In the genomic region with DNA sequence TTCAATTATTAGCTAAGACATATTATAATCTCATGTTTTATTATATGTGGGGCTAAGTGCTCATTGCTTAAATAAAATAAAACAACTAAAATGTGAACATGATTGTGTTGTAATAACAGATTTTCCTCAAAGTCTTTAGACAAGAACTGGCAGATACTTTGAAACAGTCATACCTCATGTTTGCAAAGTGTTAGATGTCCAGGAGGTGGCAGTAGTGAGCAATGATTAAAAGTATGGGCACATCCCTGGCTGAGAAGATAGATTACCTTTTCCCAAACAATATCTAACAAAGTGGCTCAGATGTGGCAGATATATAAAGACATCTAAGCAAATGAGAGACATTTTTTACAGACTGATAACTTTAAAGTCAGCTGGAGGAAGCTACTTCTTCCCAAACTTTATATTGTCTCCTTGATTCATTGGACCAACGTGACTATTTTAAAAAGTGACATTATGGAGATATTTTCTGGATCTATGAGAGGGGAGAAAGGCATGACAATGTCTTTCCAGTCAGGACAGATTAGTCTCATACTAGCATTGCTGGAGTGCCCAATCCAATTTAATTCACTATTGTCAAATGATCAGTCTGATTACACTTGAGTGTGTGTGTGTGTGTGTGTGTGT, we compare ENCODE assay signal across 8 cellular contexts.
DNase-seq lines count a peak whose midpoint lies in the region; ATAC-seq, FAIRE-seq and TF ChIP-seq lines count a peak whose summit lies in the region.

No MANE protein-coding gene starts in this region.

- no peaks in the 10 kb centered on the region for H3K9me3 Mint-ChIP-seq in stimulated activated effector memory CD8-positive, alpha-beta T cell treated with anti-CD3 and anti-CD28 coated beads, Interleukin-12 subunit alpha, Interleukin-12 subunit beta, amount 100 ng/mL, for 72 hours

- no peak overlapping the region for H2AFZ ChIP-seq in OCI-LY1 (ENCODE audit: low read length)
- no peak overlapping the region for H2AFZ ChIP-seq in keratinocyte (ENCODE audit: control insufficient read depth, low read length)

- H3K4me3 Mint-ChIP-seq in stimulated activated effector memory CD8-positive, alpha-beta T cell treated with anti-CD3 and anti-CD28 coated beads, Interleukin-12 subunit alpha, Interleukin-12 subunit beta, amount 100 ng/mL, for 72 hours, result no peak overlapping the region

- no peaks in the 10 kb centered on the region for H3K36me3 Mint-ChIP-seq in stimulated activated effector memory CD8-positive, alpha-beta T cell treated with anti-CD3 and anti-CD28 coated beads, Interleukin-12 subunit alpha, Interleukin-12 subunit beta, amount 100 ng/mL, for 72 hours

- no peak for FAIRE-seq in keratinocyte (lab: Jason Lieb, UNC)

- H3K4me1 ChIP-seq in OCI-LY1 (ENCODE audit: insufficient read depth, low read length, severe bottlenecking) (no peaks in the 10 kb centered on the region), ascending aorta (no peaks in the 10 kb centered on the region), keratinocyte (ENCODE audit: control insufficient read depth, extremely low read depth, insufficient read depth, low read length) (no peaks in the 10 kb centered on the region)

- H3K4me3 ChIP-seq in OCI-LY1 (ENCODE audit: low read depth, low read length, poor library complexity, severe bottlenecking) (no peak overlapping the region), ascending aorta (no peak overlapping the region), keratinocyte (ENCODE audit: control insufficient read depth in 2 of 3, extremely low read depth in 1 of 3, insufficient read depth in 2 of 3, low read depth in 1 of 3, low read length in 3 of 3) (no peak overlapping the region)

- no peaks in the 10 kb centered on the region for H3K79me2 ChIP-seq in OCI-LY1 (ENCODE audit: insufficient read depth, low read length)
- H3K79me2 ChIP-seq in keratinocyte (ENCODE audit: control insufficient read depth, insufficient read depth, low read length), result no peaks in the 10 kb centered on the region

- H3K9ac ChIP-seq in OCI-LY1 (ENCODE audit: low read length) (no peak overlapping the region), keratinocyte (ENCODE audit: control insufficient read depth, extremely low read depth, insufficient read depth, low read length) (no peak overlapping the region)

- no peaks in the 10 kb centered on the region for H3F3A ChIP-seq in OCI-LY1 (ENCODE audit: insufficient read depth, low read length)

- no peaks in the 10 kb centered on the region for H3K9me2 ChIP-seq in OCI-LY1 (ENCODE audit: low read depth, low read length)

- intact Hi-C loops in ascending aorta (cut with DNase I), result no loop called here

- DNase-seq in D341Med (ENCODE audit: low spot score) (peak; percentile 52), ascending aorta (ENCODE audit: low spot score in 2 of 2) (no peak), keratinocyte (ENCODE audit: low read depth, low spot score) (peak; percentile 23), HuH-7.5 (ENCODE audit: low spot score) (no peak)
- peak; percentile 22 to 55 for DNase-seq in stimulated activated effector memory CD8-positive, alpha-beta T cell treated with anti-CD3 and anti-CD28 coated beads, Interleukin-12 subunit alpha, Interleukin-12 subunit beta, amount 100 ng/mL, for 72 hours (ENCODE audit: low spot score in 2 of 2)

- no peaks in the 10 kb centered on the region for H3K36me3 ChIP-seq in OCI-LY1 (ENCODE audit: insufficient read depth, low read length)
- H3K36me3 ChIP-seq in ascending aorta, result no peaks in the 10 kb centered on the region
- no peaks in the 10 kb centered on the region for H3K36me3 ChIP-seq in keratinocyte (ENCODE audit: control insufficient read depth in 2 of 2, extremely low read depth in 1 of 2, insufficient read depth in 2 of 2, low read length in 2 of 2)

- H3K9me3 ChIP-seq in OCI-LY1 (ENCODE audit: low read length) (no peaks in the 10 kb centered on the region), ascending aorta (no peaks in the 10 kb centered on the region), keratinocyte (ENCODE audit: control insufficient read depth, low read depth, low read length) (no peaks in the 10 kb centered on the region)

- H3K27ac Mint-ChIP-seq in stimulated activated effector memory CD8-positive, alpha-beta T cell treated with anti-CD3 and anti-CD28 coated beads, Interleukin-12 subunit alpha, Interleukin-12 subunit beta, amount 100 ng/mL, for 72 hours, result no peak overlapping the region

- H3K27me3 ChIP-seq in OCI-LY1 (ENCODE audit: insufficient read depth, low read length) (no peaks in the 10 kb centered on the region), ascending aorta (no peaks in the 10 kb centered on the region), keratinocyte (ENCODE audit: control insufficient read depth, extremely low read depth, insufficient read depth, low read length) (no peaks in the 10 kb centered on the region)

- H3K4me2 ChIP-seq in OCI-LY1 (ENCODE audit: low read length), result no peak overlapping the region
- H3K4me2 ChIP-seq in keratinocyte (ENCODE audit: control insufficient read depth, extremely low read depth, insufficient read depth, low read depth, low read length), result no peak overlapping the region

- no peak overlapping the region for H3K27ac ChIP-seq in OCI-LY1 (ENCODE audit: low read depth, low read length, poor library complexity, severe bottlenecking)
- no peak overlapping the region for H3K27ac ChIP-seq in ascending aorta
- no peak overlapping the region for H3K27ac ChIP-seq in keratinocyte (ENCODE audit: control insufficient read depth, insufficient read depth, low read length)

- dilution Hi-C loops in keratinocyte (cut with MboI; ENCODE audit: extremely low pct_ligation_motif_present, low sequenced_read_pairs), result no loop called here

- H4K20me1 ChIP-seq in OCI-LY1 (ENCODE audit: insufficient read depth, low read length) (no peaks in the 10 kb centered on the region), keratinocyte (ENCODE audit: control insufficient read depth, extremely low read depth, insufficient read depth, low read length) (no peaks in the 10 kb centered on the region)

- peak; percentile 75 for ATAC-seq in GM19035 (IDR thresholded peaks at IDR 0.05; ENCODE audit: unreplicated experiment)
- peak; percentile 72 for ATAC-seq in HG03378 (IDR thresholded peaks at IDR 0.05; ENCODE audit: unreplicated experiment)
- peak; percentile 51 for ATAC-seq in stimulated activated effector memory CD8-positive, alpha-beta T cell treated with anti-CD3 and anti-CD28 coated beads, Interleukin-12 subunit alpha, Interleukin-12 subunit beta, amount 100 ng/mL, for 72 hours

- peaks cover 5% of the 10 kb centered on the region for H3K4me1 Mint-ChIP-seq in stimulated activated effector memory CD8-positive, alpha-beta T cell treated with anti-CD3 and anti-CD28 coated beads, Interleukin-12 subunit alpha, Interleukin-12 subunit beta, amount 100 ng/mL, for 72 hours

- TF ChIP-seq CTCF in OCI-LY1 (IDR thresholded peaks at IDR 0.05; ENCODE audit: low read length) (peak; percentile 81), ascending aorta (IDR thresholded peaks at IDR 0.05) (peak in 2 of 3 experiments; percentile 23 to 39), keratinocyte (optimal IDR thresholded peaks at IDR 0.05 in 1 of 3, IDR thresholded peaks at IDR 0.05 in 1 of 3, conservative IDR thresholded peaks at IDR 0.05 in 1 of 3; ENCODE audit: extremely low read depth in 1 of 3, insufficient read depth in 2 of 3, low read length in 3 of 3) (peak; percentile 44 to 61 (median 46))

- no peaks in the 10 kb centered on the region for H3K9me1 ChIP-seq in keratinocyte (ENCODE audit: control insufficient read depth, extremely low read depth, insufficient read depth, low read length)

Comparison
In these comparisons a context has a peak if more than half of its experiments do, and no peak if none do; other contexts are left out.
1. DNase-seq: peak in D341Med (single experiment), keratinocyte (single experiment) and stimulated activated effector memory CD8-positive, alpha-beta T cell treated with anti-CD3 and anti-CD28 coated beads, Interleukin-12 subunit alpha, Interleukin-12 subunit beta, amount 100 ng/mL, for 72 hours (2 of 2); none in ascending aorta (0 of 2) and HuH-7.5 (single experiment).
2. CTCF ChIP-seq: peak in every context shown above with its lines; median percentile 81 in OCI-LY1; 46 in keratinocyte; 31 in ascending aorta.
3. Peak in every context shown above with its lines, with median percentiles within 50 percentile points of each other: ATAC-seq.